Comparison of ENCODE assay signal across 18 cellular contexts in the genomic region with DNA sequence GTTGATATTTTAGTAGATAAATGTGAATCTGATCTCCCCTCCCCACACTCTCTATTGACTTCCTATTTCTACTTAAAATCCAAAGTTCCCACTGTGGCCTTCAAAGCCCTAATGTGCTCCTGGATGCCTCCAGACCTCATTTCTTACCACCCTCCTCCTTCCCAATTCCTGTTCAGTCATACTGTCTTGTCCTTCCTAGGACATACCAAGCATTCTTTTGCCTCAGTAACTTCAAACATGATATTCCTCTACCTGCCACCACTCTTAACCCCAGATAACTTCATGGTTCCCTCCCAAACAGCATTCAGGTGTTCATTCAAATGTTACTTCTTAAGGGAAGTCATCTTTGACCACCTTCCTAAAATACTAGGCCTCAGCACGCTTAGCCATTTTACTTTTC. TPM values are rescaled to one million over a fixed set of nuclear protein-coding genes. Genes with fewer than 3 reads are reported as not detected.
DNase-seq lines count a peak whose midpoint lies in the region; ATAC-seq, FAIRE-seq and TF ChIP-seq lines count a peak whose summit lies in the region.
"Had no signal": no experiment of that assay in that cellular context is flagged by ENCODE, and none has a peak within 500 bp of the region (broad histone marks: within the 10 kb centered on the region; RNA-seq: fewer than 3 reads in every experiment).

No MANE protein-coding gene starts in this region.

- H3K9me3 ChIP-seq in Caco-2, result no peaks in the 10 kb centered on the region
- H3K9me3 ChIP-seq in endodermal cell (ENCODE audit: control insufficient read depth, low read length), result no peaks in the 10 kb centered on the region
- H3K9me3 ChIP-seq: A549 had no signal

- H3K27ac Mint-ChIP-seq in Caco-2 (ENCODE audit: unreplicated experiment) (peak overlapping the region; percentile 50), endodermal cell (peak overlapping the region; percentile 77)
- H3K27ac Mint-ChIP-seq: CD4-positive, alpha-beta T cell; H9 had no signal

- no peak for TF ChIP-seq EP300 in Ishikawa (IDR thresholded peaks at IDR 0.05; ENCODE audit: borderline replicate concordance)

- TF ChIP-seq RAD21 in Ishikawa (IDR thresholded peaks at IDR 0.05; ENCODE audit: low read depth), result no peak

- no peak overlapping the region for H3K27ac ChIP-seq in endodermal cell (ENCODE audit: low read depth, low read length)
- H3K27ac ChIP-seq: 22Rv1, A549, C4-2B had no signal

- no peak for DNase-seq in Caco-2
- DNase-seq in H54 (ENCODE audit: insufficient read length, low spot score), result no peak
- no peak for DNase-seq in endodermal cell
- DNase-seq in NCI-H2171 (lab: John Stamatoyannopoulos, UW), result no peak
- DNase-seq in cerebellar nuclear complex (lab: John Stamatoyannopoulos, UW), result no peak
- DNase-seq: AML-193; CD4-positive, alpha-beta T cell; DMS153; DMS79; GF-D8; H9 had no signal

- H3K4me3 Mint-ChIP-seq in Caco-2 (ENCODE audit: unreplicated experiment) (no peak overlapping the region), endodermal cell (no peak overlapping the region)
- H3K4me3 Mint-ChIP-seq: CD4-positive, alpha-beta T cell; H9 had no signal

- no CpG with 5 or more reads among the region's 1 CpG for WGBS in endodermal cell (ENCODE audit: insufficient coverage in 1 of 2, insufficient read length in 1 of 2), 2 experiments

- BruUV-seq in Caco-2 (replicated peaks; lab: Mats Ljungman, UMichigan), result no TSS peak

- H3K27me3 Mint-ChIP-seq in Caco-2 (ENCODE audit: insufficient read depth, unreplicated experiment) (no peaks in the 10 kb centered on the region), endodermal cell (ENCODE audit: insufficient read depth) (no peaks in the 10 kb centered on the region)
- H3K27me3 Mint-ChIP-seq: CD4-positive, alpha-beta T cell had no signal

- H3K4me1 Mint-ChIP-seq in Caco-2 (ENCODE audit: low read depth, unreplicated experiment) (peaks cover 9% of the 10 kb centered on the region), endodermal cell (peaks cover 15% of the 10 kb centered on the region)

- TF ChIP-seq POLR2A in H54 (IDR thresholded peaks at IDR 0.05; ENCODE audit: low read depth, low read length), result no peak

- no peak for TF ChIP-seq CTCF in Caco-2 (IDR thresholded peaks at IDR 0.05; ENCODE audit: insufficient read depth in 1 of 2, low read depth in 1 of 2, low read length in 1 of 2, severe bottlenecking in 1 of 2, unreplicated experiment in 1 of 2)
- TF ChIP-seq CTCF in endodermal cell (conservative IDR thresholded peaks at IDR 0.05), result no peak

- intact Hi-C loops in Caco-2 (cut with micrococcal nuclease; ENCODE audit: unreplicated experiment), result no loop called here

- POLR2A ChIA-PET in Caco-2 (lab: Charles Lee), result no interaction called here

- H3K4me3 ChIP-seq in Caco-2 (ENCODE audit: low read depth, low read length) (no peak overlapping the region), endodermal cell (ENCODE audit: low read length) (no peak overlapping the region)
- H3K4me3 ChIP-seq: A549, K562 had no signal

- H3K4me1 ChIP-seq in Caco-2 (peaks cover 12% of the 10 kb centered on the region), endodermal cell (ENCODE audit: control insufficient read depth, insufficient read depth, low read length) (no peaks in the 10 kb centered on the region)
- H3K4me1 ChIP-seq: A549 had no signal

- no peaks in the 10 kb centered on the region for H3K36me3 ChIP-seq in Caco-2 (ENCODE audit: control insufficient read depth, insufficient read depth, low read length)
- H3K36me3 ChIP-seq in endodermal cell (ENCODE audit: control insufficient read depth, insufficient read depth, low read length), result peaks cover 3% of the 10 kb centered on the region

- CTCF ChIA-PET in Caco-2 (lab: Charles Lee), result no interaction called here

- peak; percentile 87 for FAIRE-seq in H54 (lab: Jason Lieb, UNC)
- FAIRE-seq: A549, K562 had no signal

- H3K9me3 Mint-ChIP-seq in Caco-2 (ENCODE audit: unreplicated experiment), result peaks cover 2% of the 10 kb centered on the region
- peaks cover 4% of the 10 kb centered on the region for H3K9me3 Mint-ChIP-seq in endodermal cell
- H3K9me3 Mint-ChIP-seq: CD4-positive, alpha-beta T cell; H9 had no signal

- no peak overlapping the region for H3K9ac ChIP-seq in endodermal cell (ENCODE audit: extremely low read depth, low read length, poor library complexity, severe bottlenecking)

- H3K36me3 Mint-ChIP-seq in Caco-2 (ENCODE audit: insufficient read depth, unreplicated experiment) (no peaks in the 10 kb centered on the region), endodermal cell (ENCODE audit: low read depth) (peaks cover 12% of the 10 kb centered on the region)

- H3K27me3 ChIP-seq in Caco-2 (replicated peaks; ENCODE audit: control insufficient read depth, insufficient read depth, low read length), result no peaks in the 10 kb centered on the region
- no peaks in the 10 kb centered on the region for H3K27me3 ChIP-seq in endodermal cell (ENCODE audit: control insufficient read depth, insufficient read depth, low read length, poor library complexity, severe bottlenecking)

- no peak for ATAC-seq in GM21723 (IDR thresholded peaks at IDR 0.05; ENCODE audit: unreplicated experiment)
- no peak for ATAC-seq in GM21825 (IDR thresholded peaks at IDR 0.05; ENCODE audit: unreplicated experiment)
- ATAC-seq: A549, K562 had no signal

TF ChIP-seq in Ishikawa, 13 proteins besides CTCF, POLR2A, EP300 and RAD21:
- TF ChIP-seq TEAD4 (IDR thresholded peaks at IDR 0.05), result peak; percentile 56
- TF ChIP-seq FOXM1 (IDR thresholded peaks at IDR 0.05; ENCODE audit: borderline replicate concordance, low read depth), result no peak

RNA-seq across cellular contexts. Expression of a gene that starts 34.2 kb away (rescaled TPM):
- total RNA-seq in Caco-2 (2022) (13.2 and 19.1 TPM in 2 replicates), endodermal cell (10 to 100 TPM; 16.2 to 20.8 TPM)
- polyA plus RNA-seq in endodermal cell (2013, experiment 1 of 2), result 7.1 TPM
- polyA plus RNA-seq in endodermal cell (2013, experiment 2 of 2), result 7.9 TPM
- total RNA-seq: K562 had no signal
- polyA plus RNA-seq: K562 had no signal

RNA-seq across cellular contexts. Expression of a gene that starts 48.6 kb away (rescaled TPM):
- 10.1 and 11.3 TPM in 2 replicates for total RNA-seq in Caco-2 (2022)
- 10 to 100 TPM in 1 of 2 donors, 1 to 10 TPM in 1; 9.4 to 14.7 TPM for total RNA-seq in endodermal cell
- polyA plus RNA-seq in endodermal cell (2013, experiment 1 of 2), result 6.4 TPM
- polyA plus RNA-seq in endodermal cell (2013, experiment 2 of 2), result 8.1 TPM
